Comparison of ENCODE assay signal across 33 cellular contexts in the genomic region with DNA sequence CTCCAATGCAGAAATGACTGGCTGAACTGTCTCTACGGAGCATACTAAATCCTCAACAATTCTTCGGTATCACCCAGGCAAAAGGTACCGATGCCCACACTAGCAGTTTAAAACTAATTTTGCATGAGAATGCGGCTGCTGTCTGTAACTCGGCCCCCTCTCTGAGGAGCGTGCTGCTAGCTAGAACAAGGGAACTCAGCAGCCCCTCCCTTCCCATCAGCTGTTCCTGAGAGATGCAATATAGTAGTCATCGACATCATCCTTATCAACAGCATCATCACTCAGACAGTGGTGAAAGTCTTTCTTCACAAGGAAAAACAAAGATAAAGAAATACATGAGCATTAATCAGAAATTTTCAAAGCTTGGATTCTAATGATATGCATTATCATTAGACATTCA.
DNase-seq lines count a peak whose midpoint lies in the region; ATAC-seq and TF ChIP-seq lines count a peak whose summit lies in the region.
"Had no signal": no experiment of that assay in that cellular context is flagged by ENCODE, and none has a peak within 500 bp of the region (broad histone marks: within the 10 kb centered on the region; RNA-seq: fewer than 3 reads in every experiment).

No MANE protein-coding gene starts in this region.

- H3K4me3 Mint-ChIP-seq in CD4-positive, alpha-beta T cell = no peak overlapping the region
- H3K4me3 Mint-ChIP-seq in naive thymus-derived CD4-positive, alpha-beta T cell = no peak overlapping the region
- H3K4me3 Mint-ChIP-seq: CD8-positive, alpha-beta T cell; IgD-negative memory B cell had no signal

- peak overlapping the region; percentile 50 for H3K27ac Mint-ChIP-seq in CD4-positive, alpha-beta T cell
- H3K27ac Mint-ChIP-seq in naive thymus-derived CD4-positive, alpha-beta T cell = peak overlapping the region in 6 of 9 donors; percentile 36 to 62 (median 49)
- H3K27ac Mint-ChIP-seq: CD8-positive, alpha-beta T cell had no signal

- DNase-seq in CD4-positive, alpha-beta T cell = no peak
- DNase-seq in H7 = peak; percentile 68
- DNase-seq in amniotic epithelial cell (ENCODE audit: low read depth) = peak; percentile 75
- no peak for DNase-seq in naive thymus-derived CD4-positive, alpha-beta T cell
- DNase-seq in C1 segment of cervical spinal cord (lab: John Stamatoyannopoulos, UW) = no peak
- no peak for DNase-seq in psoas muscle
- DNase-seq in RPMI8226 = no peak
- DNase-seq: AML-193; Caco-2; CD8-positive, alpha-beta T cell; DMS 273 treated with DMSO at 0.1 percent for 48 hours; DMS79; EL; GDM1; NCI-H1048; NCI-H1417 treated with DMSO at 0.1 percent for 48 hours; NCI-H1694 treated with DMSO at 0.1 percent for 48 hours; NCI-H2081 treated with DMSO at 0.1 percent for 48 hours; NCI-H2171; NCI-H226; NCI-H510A; NCI-H69; OCI-M1; Peyer's patch; SIG-M5; SW 1271 had no signal

- H3K27ac ChIP-seq in CD4-positive, alpha-beta T cell (ENCODE audit: low read depth, low read length) = no peak overlapping the region
- no peak overlapping the region for H3K27ac ChIP-seq in naive thymus-derived CD4-positive, alpha-beta T cell (ENCODE audit: low read depth, low read length)
- H3K27ac ChIP-seq in psoas muscle = no peak overlapping the region
- H3K27ac ChIP-seq: A549; BLaER1 treated with 17β-estradiol and CSF1 and Interleukin-3, amounts not matched to agents 10 nM and 100 nM; KMS-11; Peyer's patch; SK-N-MC had no signal

- H3K36me3 Mint-ChIP-seq in CD4-positive, alpha-beta T cell (ENCODE audit: low read depth) = peaks cover 85% of the 10 kb centered on the region
- H3K36me3 Mint-ChIP-seq in naive thymus-derived CD4-positive, alpha-beta T cell = peaks cover 9 to 66% (median 47%) of the 10 kb centered on the region in 5 donors

- no peak for TF ChIP-seq CTCF in CD4-positive, alpha-beta T cell (IDR thresholded peaks at IDR 0.05)
- no peak for TF ChIP-seq CTCF in psoas muscle (IDR thresholded peaks at IDR 0.05)

- H3K4me3 ChIP-seq in H7 (ENCODE audit: insufficient read depth, low read depth, low read length) (no peak overlapping the region), psoas muscle (no peak overlapping the region)
- H3K4me3 ChIP-seq in naive thymus-derived CD4-positive, alpha-beta T cell (ENCODE audit: low read length) = no peak overlapping the region
- H3K4me3 ChIP-seq: A549; BLaER1 treated with 17β-estradiol and CSF1 and Interleukin-3, amounts not matched to agents 10 nM and 100 nM; Peyer's patch; SK-N-MC had no signal

- WGBS in psoas muscle, 3 donors = 59 to 69% (median 60%) methylated on average over 7 of the region's 7 CpGs

- no peaks in the 10 kb centered on the region for H3K9me3 Mint-ChIP-seq in CD4-positive, alpha-beta T cell
- H3K9me3 Mint-ChIP-seq in naive thymus-derived CD4-positive, alpha-beta T cell = peaks cover 0 to 3% (median 0%) of the 10 kb centered on the region in 11 donors

- CTCF ChIA-PET in CD4-positive, alpha-beta T cell (lab: Charles Lee) = no interaction called here
- CTCF ChIA-PET in naive thymus-derived CD4-positive, alpha-beta T cell (lab: Charles Lee) = no interaction called here

- peaks cover 19% of the 10 kb centered on the region for H3K4me1 Mint-ChIP-seq in CD4-positive, alpha-beta T cell (ENCODE audit: low read depth)
- peaks cover 5 to 26% (median 18%) of the 10 kb centered on the region in 7 donors for H3K4me1 Mint-ChIP-seq in naive thymus-derived CD4-positive, alpha-beta T cell

- H3K4me1 ChIP-seq in naive thymus-derived CD4-positive, alpha-beta T cell (ENCODE audit: control insufficient read depth in 2 of 2, insufficient read depth in 2 of 2, low read length in 2 of 2) = no peaks in the 10 kb centered on the region
- no peaks in the 10 kb centered on the region for H3K4me1 ChIP-seq in psoas muscle
- H3K4me1 ChIP-seq: BLaER1 treated with 17β-estradiol and CSF1 and Interleukin-3, amounts not matched to agents 10 nM and 100 nM; Peyer's patch had no signal

- H3K9me3 ChIP-seq in CD4-positive, alpha-beta T cell (ENCODE audit: control insufficient read depth, low read length) = no peaks in the 10 kb centered on the region
- peaks cover 0 to 5% (median 0%) of the 10 kb centered on the region in 3 experiments for H3K9me3 ChIP-seq in naive thymus-derived CD4-positive, alpha-beta T cell (ENCODE audit: control insufficient read depth in 2 of 3, low read length in 3 of 3)
- no peaks in the 10 kb centered on the region for H3K9me3 ChIP-seq in psoas muscle
- H3K9me3 ChIP-seq: A549, Peyer's patch had no signal

- POLR2A ChIA-PET in CD4-positive, alpha-beta T cell (lab: Charles Lee) = no interaction called here
- POLR2A ChIA-PET in naive thymus-derived CD4-positive, alpha-beta T cell (lab: Charles Lee) = interaction anchor here (0.6 kb wide), 1 partner anchor 130 kb away, joined by 5 read pairs; no protein-coding TSS in a partner anchor

- ATAC-seq in CD4-positive, alpha-beta T cell (ENCODE audit: poor library complexity) = no peak
- no peak for ATAC-seq in naive thymus-derived CD4-positive, alpha-beta T cell
- ATAC-seq in psoas muscle (no peak), SK-N-SH treated with all-trans-retinoic acid at 6 μM for 48 hours (no peak)
- ATAC-seq: A549; CD8-positive, alpha-beta T cell; HCT116 had no signal

- no peaks in the 10 kb centered on the region for H3K36me3 ChIP-seq in H7 (replicated peaks; ENCODE audit: control insufficient read depth, insufficient read depth, low read length)
- peaks cover 25 to 69% (median 29%) of the 10 kb centered on the region in 3 experiments for H3K36me3 ChIP-seq in naive thymus-derived CD4-positive, alpha-beta T cell (ENCODE audit: control insufficient read depth in 2 of 3, insufficient read depth in 3 of 3, low read length in 3 of 3)
- H3K36me3 ChIP-seq in psoas muscle (ENCODE audit: insufficient read depth in 1 of 2, low read depth in 1 of 2) = peaks cover 0 to 16% of the 10 kb centered on the region in 2 donors

- no peaks in the 10 kb centered on the region for H3K27me3 Mint-ChIP-seq in CD4-positive, alpha-beta T cell
- no peaks in the 10 kb centered on the region for H3K27me3 Mint-ChIP-seq in naive thymus-derived CD4-positive, alpha-beta T cell
- H3K27me3 Mint-ChIP-seq: IgD-negative memory B cell had no signal

- intact Hi-C loops in CD4-positive, alpha-beta T cell (cut with DNase I, micrococcal nuclease) = no loop called here
- intact Hi-C loops in naive thymus-derived CD4-positive, alpha-beta T cell (cut with micrococcal nuclease) = loop anchor here in 1 of 2 donors (2.0 kb wide), 1 partner anchor 15 kb away; no protein-coding TSS in a partner anchor
- intact Hi-C loops in psoas muscle (cut with DNase I) = no loop called here

- H3K27me3 ChIP-seq in CD4-positive, alpha-beta T cell (ENCODE audit: control insufficient read depth, insufficient read depth, low read length) = no peaks in the 10 kb centered on the region
- H3K27me3 ChIP-seq in H7 (ENCODE audit: control insufficient read depth, insufficient read depth, low read length) (no peaks in the 10 kb centered on the region), psoas muscle (ENCODE audit: insufficient read depth in 3 of 3, low read length in 2 of 3) (no peaks in the 10 kb centered on the region)
- H3K27me3 ChIP-seq in naive thymus-derived CD4-positive, alpha-beta T cell (ENCODE audit: control insufficient read depth in 2 of 2, insufficient read depth in 2 of 2, low read length in 2 of 2) = no peaks in the 10 kb centered on the region
- H3K27me3 ChIP-seq: BLaER1 treated with 17β-estradiol and CSF1 and Interleukin-3, amounts not matched to agents 10 nM and 100 nM; Peyer's patch had no signal

TF ChIP-seq in SK-N-SH treated with all-trans-retinoic acid at 6 μM for 48 hours, 23 proteins besides CTCF, POLR2A, EP300 and RAD21 (continues in another document):
- TF ChIP-seq, protein P1, sequence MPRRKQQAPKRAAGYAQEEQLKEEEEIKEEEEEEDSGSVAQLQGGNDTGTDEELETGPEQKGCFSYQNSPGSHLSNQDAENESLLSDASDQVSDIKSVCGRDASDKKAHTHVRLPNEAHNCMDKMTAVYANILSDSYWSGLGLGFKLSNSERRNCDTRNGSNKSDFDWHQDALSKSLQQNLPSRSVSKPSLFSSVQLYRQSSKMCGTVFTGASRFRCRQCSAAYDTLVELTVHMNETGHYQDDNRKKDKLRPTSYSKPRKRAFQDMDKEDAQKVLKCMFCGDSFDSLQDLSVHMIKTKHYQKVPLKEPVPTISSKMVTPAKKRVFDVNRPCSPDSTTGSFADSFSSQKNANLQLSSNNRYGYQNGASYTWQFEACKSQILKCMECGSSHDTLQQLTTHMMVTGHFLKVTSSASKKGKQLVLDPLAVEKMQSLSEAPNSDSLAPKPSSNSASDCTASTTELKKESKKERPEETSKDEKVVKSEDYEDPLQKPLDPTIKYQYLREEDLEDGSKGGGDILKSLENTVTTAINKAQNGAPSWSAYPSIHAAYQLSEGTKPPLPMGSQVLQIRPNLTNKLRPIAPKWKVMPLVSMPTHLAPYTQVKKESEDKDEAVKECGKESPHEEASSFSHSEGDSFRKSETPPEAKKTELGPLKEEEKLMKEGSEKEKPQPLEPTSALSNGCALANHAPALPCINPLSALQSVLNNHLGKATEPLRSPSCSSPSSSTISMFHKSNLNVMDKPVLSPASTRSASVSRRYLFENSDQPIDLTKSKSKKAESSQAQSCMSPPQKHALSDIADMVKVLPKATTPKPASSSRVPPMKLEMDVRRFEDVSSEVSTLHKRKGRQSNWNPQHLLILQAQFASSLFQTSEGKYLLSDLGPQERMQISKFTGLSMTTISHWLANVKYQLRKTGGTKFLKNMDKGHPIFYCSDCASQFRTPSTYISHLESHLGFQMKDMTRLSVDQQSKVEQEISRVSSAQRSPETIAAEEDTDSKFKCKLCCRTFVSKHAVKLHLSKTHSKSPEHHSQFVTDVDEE (CRISPR knock-in tag; IDR thresholded peaks at IDR 0.05) = no peak
- no peak for TF ChIP-seq GLIS3 (CRISPR knock-in tag; IDR thresholded peaks at IDR 0.05)
- TF ChIP-seq ARNTL (CRISPR knock-in tag; IDR thresholded peaks at IDR 0.05; ENCODE audit: borderline replicate concordance, low read depth) = no peak
- no peak for TF ChIP-seq TOX (CRISPR knock-in tag; IDR thresholded peaks at IDR 0.05; ENCODE audit: borderline replicate concordance)
- TF ChIP-seq, protein P2, sequence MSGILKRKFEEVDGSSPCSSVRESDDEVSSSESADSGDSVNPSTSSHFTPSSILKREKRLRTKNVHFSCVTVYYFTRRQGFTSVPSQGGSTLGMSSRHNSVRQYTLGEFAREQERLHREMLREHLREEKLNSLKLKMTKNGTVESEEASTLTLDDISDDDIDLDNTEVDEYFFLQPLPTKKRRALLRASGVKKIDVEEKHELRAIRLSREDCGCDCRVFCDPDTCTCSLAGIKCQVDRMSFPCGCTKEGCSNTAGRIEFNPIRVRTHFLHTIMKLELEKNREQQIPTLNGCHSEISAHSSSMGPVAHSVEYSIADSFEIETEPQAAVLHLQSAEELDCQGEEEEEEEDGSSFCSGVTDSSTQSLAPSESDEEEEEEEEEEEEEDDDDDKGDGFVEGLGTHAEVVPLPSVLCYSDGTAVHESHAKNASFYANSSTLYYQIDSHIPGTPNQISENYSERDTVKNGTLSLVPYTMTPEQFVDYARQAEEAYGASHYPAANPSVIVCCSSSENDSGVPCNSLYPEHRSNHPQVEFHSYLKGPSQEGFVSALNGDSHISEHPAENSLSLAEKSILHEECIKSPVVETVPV (CRISPR knock-in tag; IDR thresholded peaks at IDR 0.05) = no peak

Comparison
In these comparisons a context has a peak if more than half of its experiments do, and no peak if none do; other contexts are left out.
1. DNase-seq: peak in H7 (single experiment) and amniotic epithelial cell (single experiment); none in CD4-positive, alpha-beta T cell (0 of 10), naive thymus-derived CD4-positive, alpha-beta T cell (0 of 9), C1 segment of cervical spinal cord (0 of 14), psoas muscle (0 of 2) and RPMI8226 (single experiment).